In genomic region chr12:100789146-100789545, GRCh38 we compare ENCODE assay signal across 2 cellular contexts.
TF ChIP-seq lines count a peak whose summit lies in the region.

No MANE protein-coding gene starts in this region.

TF ChIP-seq in IMR-90, 13 proteins besides CTCF, POLR2A, EP300 and RAD21 (continued from another document):
- peak; percentile 96 for TF ChIP-seq NFE2L2 (IDR thresholded peaks at IDR 0.05; ENCODE audit: low read depth, low read length)

TF ChIP-seq in GM12891, 5 proteins besides CTCF, POLR2A, EP300 and RAD21 (continued from another document):
- TF ChIP-seq TAF1 (IDR thresholded peaks at IDR 0.05; ENCODE audit: low read depth, low read length), result no peak
TF ChIP-seq in GM12891: peak in this region for 0.
